In the genomic region with DNA sequence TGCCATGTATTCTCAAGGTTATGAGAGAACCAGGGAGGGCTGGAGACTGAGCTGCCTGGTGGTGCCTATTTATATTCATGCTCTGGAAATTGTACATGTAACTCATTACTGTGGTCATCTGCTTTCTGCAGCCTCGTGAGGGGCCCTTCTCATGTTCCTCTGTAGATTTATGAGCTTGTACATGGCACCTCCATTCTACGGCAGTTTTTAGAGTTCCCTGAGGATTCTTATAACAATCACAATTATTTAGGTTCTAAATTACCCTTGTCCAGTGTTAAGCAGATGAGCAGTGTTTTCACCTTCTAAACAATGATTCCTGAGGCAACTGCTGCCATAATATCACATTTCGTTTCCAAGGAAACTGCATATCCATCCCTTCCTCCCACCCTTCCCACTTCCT, we compare ENCODE assay signal across 17 cellular contexts.
DNase-seq lines count a peak whose midpoint lies in the region; ATAC-seq and TF ChIP-seq lines count a peak whose summit lies in the region.
"Had no signal": no experiment of that assay in that cellular context is flagged by ENCODE, and none has a peak within 500 bp of the region (broad histone marks: within the 10 kb centered on the region; RNA-seq: fewer than 3 reads in every experiment).

No MANE protein-coding gene starts in this region.

- H3K4me1 Mint-ChIP-seq in endodermal cell = no peaks in the 10 kb centered on the region
- H3K4me1 Mint-ChIP-seq: CD4-positive, alpha-beta memory T cell had no signal

- no peak for TF ChIP-seq POLR2A in GM18505 (IDR thresholded peaks at IDR 0.05; ENCODE audit: borderline replicate concordance, extremely low read depth, insufficient read depth, insufficient read length)

- intact Hi-C loops in left lung (cut with DNase I) = no loop called here

- no peak for TF ChIP-seq CTCF in endodermal cell (conservative IDR thresholded peaks at IDR 0.05)
- TF ChIP-seq CTCF in left lung (IDR thresholded peaks at IDR 0.05) = no peak

- no peaks in the 10 kb centered on the region for H3K27me3 ChIP-seq in Karpas-422 (ENCODE audit: low read length)
- H3K27me3 ChIP-seq in endodermal cell (ENCODE audit: control insufficient read depth, insufficient read depth, low read length, poor library complexity, severe bottlenecking) = no peaks in the 10 kb centered on the region
- H3K27me3 ChIP-seq in left lung = no peaks in the 10 kb centered on the region
- H3K27me3 ChIP-seq: BE2C had no signal

- WGBS in endodermal cell (ENCODE audit: insufficient coverage in 1 of 2, insufficient read length in 1 of 2), 2 experiments = 68 to 76% methylated on average over 3 of the region's 3 CpGs

- H3K9me3 ChIP-seq in Karpas-422 (ENCODE audit: low read length) = no peaks in the 10 kb centered on the region
- no peaks in the 10 kb centered on the region for H3K9me3 ChIP-seq in endodermal cell (ENCODE audit: control insufficient read depth, low read length)
- no peaks in the 10 kb centered on the region for H3K9me3 ChIP-seq in left lung
- H3K9me3 ChIP-seq: A549, BE2C had no signal

- no peak overlapping the region for H3K4me3 Mint-ChIP-seq in endodermal cell
- H3K4me3 Mint-ChIP-seq: CD4-positive, alpha-beta memory T cell had no signal

- no peaks in the 10 kb centered on the region for H3K9me3 Mint-ChIP-seq in endodermal cell
- H3K9me3 Mint-ChIP-seq: CD4-positive, alpha-beta memory T cell had no signal

- no peak overlapping the region for H3K4me2 ChIP-seq in Karpas-422 (ENCODE audit: low read depth, low read length, poor library complexity, severe bottlenecking)
- H3K4me2 ChIP-seq: A549 had no signal

- H3K27ac ChIP-seq in Karpas-422 (ENCODE audit: low read length) = peak overlapping the region; percentile 65; the same call in 1 of the 2 replicates
- peak overlapping the region; percentile 4 for H3K27ac ChIP-seq in endodermal cell (ENCODE audit: low read depth, low read length)
- no peak overlapping the region for H3K27ac ChIP-seq in left lung
- H3K27ac ChIP-seq: A549, C4-2B, GM23248, HL-60 had no signal

- H3K27me3 Mint-ChIP-seq in endodermal cell (ENCODE audit: insufficient read depth) = no peaks in the 10 kb centered on the region

- H4K20me1 ChIP-seq in Karpas-422 (ENCODE audit: insufficient read depth, low read depth, low read length) = no peaks in the 10 kb centered on the region

- DNase-seq in NCI-H2227 (lab: John Stamatoyannopoulos, UW; ENCODE audit: unreplicated experiment) = peak; percentile 31
- no peak for DNase-seq in NCI-H2227 treated with DMSO at 0.1 percent for 48 hours (lab: John Stamatoyannopoulos, UW)
- no peak for DNase-seq in Karpas-422
- DNase-seq in NCI-H146 treated with DMSO at 0.1 percent for 48 hours (lab: John Stamatoyannopoulos, UW; ENCODE audit: unreplicated experiment) = peak; percentile 13
- no peak for DNase-seq in endodermal cell
- no peak for DNase-seq in left lung
- DNase-seq: BE2C; CD4-positive, alpha-beta memory T cell; DMS53; GF-D8; GM23248 had no signal

- H3K4me1 ChIP-seq in Karpas-422 (ENCODE audit: low read length) = peaks cover 74% of the 10 kb centered on the region
- no peaks in the 10 kb centered on the region for H3K4me1 ChIP-seq in endodermal cell (ENCODE audit: control insufficient read depth, insufficient read depth, low read length)
- no peaks in the 10 kb centered on the region for H3K4me1 ChIP-seq in left lung
- H3K4me1 ChIP-seq: A549, BE2C had no signal

- ATAC-seq in GM18505 (IDR thresholded peaks at IDR 0.05; ENCODE audit: unreplicated experiment) (no peak), left lung (no peak), GM21390 (IDR thresholded peaks at IDR 0.05; ENCODE audit: unreplicated experiment) (no peak)
- ATAC-seq: A549, HCT116 had no signal

- H3K36me3 ChIP-seq in Karpas-422 (ENCODE audit: insufficient read depth, low read length) (no peaks in the 10 kb centered on the region), endodermal cell (ENCODE audit: control insufficient read depth, insufficient read depth, low read length) (no peaks in the 10 kb centered on the region), left lung (no peaks in the 10 kb centered on the region)
- H3K36me3 ChIP-seq: BE2C had no signal

- no peak overlapping the region for H3K27ac Mint-ChIP-seq in endodermal cell
- H3K27ac Mint-ChIP-seq: CD4-positive, alpha-beta memory T cell had no signal

- H3K9me2 ChIP-seq in Karpas-422 (replicated peaks; ENCODE audit: insufficient read depth, low read length) = no peaks in the 10 kb centered on the region

- H3K9ac ChIP-seq in Karpas-422 (ENCODE audit: low read length) (no peak overlapping the region), endodermal cell (ENCODE audit: extremely low read depth, low read length, poor library complexity, severe bottlenecking) (no peak overlapping the region)
- H3K9ac ChIP-seq: GM23248 had no signal

- H3K36me3 Mint-ChIP-seq in endodermal cell (ENCODE audit: low read depth) = no peaks in the 10 kb centered on the region
- H3K36me3 Mint-ChIP-seq: CD4-positive, alpha-beta memory T cell had no signal

- no peak overlapping the region for H2AFZ ChIP-seq in Karpas-422 (ENCODE audit: low read length)
- H2AFZ ChIP-seq: GM23248 had no signal

- H3K4me3 ChIP-seq in Karpas-422 (ENCODE audit: low read length) (no peak overlapping the region), endodermal cell (ENCODE audit: low read length) (no peak overlapping the region), left lung (no peak overlapping the region)
- H3K4me3 ChIP-seq: A549, GM23248 had no signal

- H3K79me2 ChIP-seq in Karpas-422 (ENCODE audit: low read length) = no peaks in the 10 kb centered on the region

Comparison
In these comparisons a context has a peak if more than half of its experiments do, and no peak if none do; other contexts are left out.
1. DNase-seq: peak in NCI-H2227 (single experiment) and NCI-H146 treated with DMSO at 0.1 percent for 48 hours (single experiment); none in NCI-H2227 treated with DMSO at 0.1 percent for 48 hours (single experiment), Karpas-422 (single experiment), endodermal cell (single experiment) and left lung (0 of 2).
2. H3K27ac ChIP-seq: peak in Karpas-422 (single experiment) and endodermal cell (single experiment); none in left lung (0 of 2).